Comparison of ENCODE assay signal across 9 cellular contexts in genomic region chr15:41285285-41285684, GRCh38. TPM values are rescaled to one million over a fixed set of nuclear protein-coding genes. Genes with fewer than 3 reads are reported as not detected.
DNase-seq lines count a peak whose midpoint lies in the region; ATAC-seq and TF ChIP-seq lines count a peak whose summit lies in the region.
"Had no signal": no experiment of that assay in that cellular context is flagged by ENCODE, and none has a peak within 500 bp of the region (broad histone marks: within the 10 kb centered on the region; RNA-seq: fewer than 3 reads in every experiment).

No MANE protein-coding gene starts in this region.

- peaks cover 29% of the 10 kb centered on the region for H3K4me1 Mint-ChIP-seq in T-helper 17 cell

- peak overlapping the region; percentile 94 to 99 (median 96) for H3K27ac ChIP-seq in gastrocnemius medialis

- H3K27me3 Mint-ChIP-seq in T-helper 17 cell, result no peaks in the 10 kb centered on the region

- TF ChIP-seq CTCF in GM12875 (IDR thresholded peaks at IDR 0.05; ENCODE audit: borderline replicate concordance, insufficient read depth, low read depth, low read length) (no peak), fibroblast of the aortic adventitia (IDR thresholded peaks at IDR 0.05; ENCODE audit: insufficient read depth, low read length) (no peak), gastrocnemius medialis (IDR thresholded peaks at IDR 0.05 in 4 of 5, conservative IDR thresholded peaks at IDR 0.05 in 1 of 5) (no peak)

- in situ Hi-C loops in gastrocnemius medialis (cut with MboI; ENCODE audit: low sequenced_read_pairs in 4 of 4), result no loop called here

- H3K4me3 ChIP-seq in GM12875 (ENCODE audit: low read depth, low read length) (peak overlapping the region; percentile 100), fibroblast of the aortic adventitia (ENCODE audit: low read depth, low read length) (peak overlapping the region; percentile 92), gastrocnemius medialis (peak overlapping the region; percentile 93 to 98 (median 96))

- H3K9me3 ChIP-seq in T-helper 17 cell (ENCODE audit: control insufficient read depth, low read length, poor library complexity, severe bottlenecking) (no peaks in the 10 kb centered on the region), gastrocnemius medialis (no peaks in the 10 kb centered on the region)

- H3K36me3 Mint-ChIP-seq in T-helper 17 cell (ENCODE audit: low read depth), result peaks cover 11% of the 10 kb centered on the region

- H3K4me1 ChIP-seq in gastrocnemius medialis, result peaks cover 21 to 34% of the 10 kb centered on the region in 2 donors

- DNase-seq in T-helper 17 cell, result no peak
- DNase-seq in fibroblast of the aortic adventitia (ENCODE audit: low read depth), result no peak
- DNase-seq in gastrocnemius medialis, result no peak
- no peak for DNase-seq in DMS153 (lab: John Stamatoyannopoulos, UW)
- DNase-seq in left colon, result no peak
- DNase-seq in NCI-H128 (lab: John Stamatoyannopoulos, UW; ENCODE audit: unreplicated experiment), result no peak
- DNase-seq in DMS 273 treated with DMSO at 0.1 percent for 48 hours (lab: John Stamatoyannopoulos, UW), result no peak
- DNase-seq: activated CD4-positive, CD25-positive, alpha-beta regulatory T cell had no signal

- H3K36me3 ChIP-seq in gastrocnemius medialis, result peaks cover 8 to 41% of the 10 kb centered on the region in 2 donors

- TF ChIP-seq POLR2A in gastrocnemius medialis (IDR thresholded peaks at IDR 0.05), result no peak

- intact Hi-C loops in gastrocnemius medialis (cut with DNase I; ENCODE audit: low total_unique reads) (no loop called here), left colon (cut with DNase I, micrococcal nuclease) (no loop called here)

- H3K27me3 ChIP-seq in gastrocnemius medialis, result no peaks in the 10 kb centered on the region

- peak overlapping the region; percentile 98 for H3K4me3 Mint-ChIP-seq in T-helper 17 cell

- no peak for ATAC-seq in T-helper 17 cell
- ATAC-seq in gastrocnemius medialis, result no peak
- no peak for ATAC-seq in left colon

- H3K27ac Mint-ChIP-seq in T-helper 17 cell, result peak overlapping the region; percentile 98

RNA-seq across cellular contexts. Expression of gene OIP5, which starts 47.1 kb away (rescaled TPM):
- total RNA-seq in T-helper 17 cell (1 to 10 TPM in 1 of 2 donors, not detected in 1; 1.2 TPM), fibroblast of the aortic adventitia (ENCODE audit: low replicate concordance) (0.25 and 9.0 TPM in 2 replicates), gastrocnemius medialis (1 to 10 TPM; 1.9 to 7.8 (median 4.0) TPM), left colon (1 to 10 TPM; 1.5 to 4.5 TPM)

RNA-seq across cellular contexts. Expression of gene NUSAP1, which starts 47.4 kb away (rescaled TPM):
- total RNA-seq in T-helper 17 cell (10 to 100 TPM in 1 of 2 donors, 1 to 10 TPM in 1; 7.8 to 16.3 TPM), fibroblast of the aortic adventitia (ENCODE audit: low replicate concordance) (21.3 and 85.8 TPM in 2 replicates), gastrocnemius medialis (1 to 10 TPM; 1.8 to 4.1 (median 2.5) TPM), left colon (10 to 100 TPM in 1 of 2 donors, 1 to 10 TPM in 1; 8.9 to 20.8 TPM)

RNA-seq across cellular contexts. Expression of gene CHP1, which starts 54.2 kb away (rescaled TPM):
- total RNA-seq in T-helper 17 cell (10 to 100 TPM; 31.6 to 40.5 TPM), fibroblast of the aortic adventitia (ENCODE audit: low replicate concordance) (120 and 131 TPM in 2 replicates), gastrocnemius medialis (100 to 1,000 TPM; 208 to 293 (median 266) TPM), left colon (100 to 1,000 TPM; 407 to 410 TPM)

RNA-seq across cellular contexts. Expression of gene EXD1, which starts 54.7 kb away (rescaled TPM):
- total RNA-seq in T-helper 17 cell, result not detected
- total RNA-seq in fibroblast of the aortic adventitia (ENCODE audit: low replicate concordance), result not detected in 2 replicates
- not detected for total RNA-seq in gastrocnemius medialis
- total RNA-seq in left colon, result not detected
